In genomic region chr14:36980413-36980812, GRCh38 we compare ENCODE assay signal across 1 cellular context.
TF ChIP-seq lines count a peak whose summit lies in the region.
"Not testable (repeated sequence)": the region's sequence is repeated elsewhere in the genome, so short reads cannot be mapped to it uniquely, and the experiment has no call there.

No MANE protein-coding gene starts in this region.

TF ChIP-seq in HepG2, 621 proteins besides CTCF, POLR2A, EP300 and RAD21 (continued from another document and continues in another):
- TF ChIP-seq HNF1B (CRISPR knock-in tag; IDR thresholded peaks at IDR 0.05) (0 out of 2 replicates have a peak, but pooled peaks have one; percentile 43), RARA (CRISPR knock-in tag; IDR thresholded peaks at IDR 0.05) (peak; percentile 76), NR2F2 (IDR thresholded peaks at IDR 0.05; ENCODE audit: borderline replicate concordance, low read depth) (peak; percentile 47; the same call in 1 of the 2 replicates), ZNF24 (IDR thresholded peaks at IDR 0.05) (peak; percentile 83), ELF3 (CRISPR knock-in tag; IDR thresholded peaks at IDR 0.05) (peak; percentile 44; the same call in 1 of the 2 replicates), PHF5A (CRISPR knock-in tag; IDR thresholded peaks at IDR 0.05; ENCODE audit: low read depth, unreplicated experiment) (peak; percentile 58), MIER2 (CRISPR knock-in tag; IDR thresholded peaks at IDR 0.05) (peak; percentile 93), GATA4 (IDR thresholded peaks at IDR 0.05; ENCODE audit: borderline replicate concordance, low read depth) (peak; percentile 41; the same call in 1 of the 2 replicates), ZKSCAN5 (CRISPR knock-in tag; IDR thresholded peaks at IDR 0.05) (peak; percentile 92), PPARG (CRISPR knock-in tag; conservative IDR thresholded peaks at IDR 0.05) (peak; percentile 60; the same call in 1 of the 2 replicates), PHF21A (CRISPR knock-in tag; IDR thresholded peaks at IDR 0.05) (peak; percentile 27; the same call in 1 of the 2 replicates), FOXO1 (CRISPR knock-in tag; IDR thresholded peaks at IDR 0.05) (peak; percentile 89), HOMEZ (CRISPR knock-in tag; IDR thresholded peaks at IDR 0.05; ENCODE audit: low read depth) (peak; percentile 68; the same call in 1 of the 2 replicates), NR2F6 (IDR thresholded peaks at IDR 0.05) (peak; percentile 53), NR2F6 (CRISPR knock-in tag; IDR thresholded peaks at IDR 0.05) (peak; percentile 86), SAP130 (CRISPR knock-in tag; IDR thresholded peaks at IDR 0.05; ENCODE audit: low read depth) (peak; percentile 34), SOX13 (IDR thresholded peaks at IDR 0.05) (0 out of 2 replicates have a peak, but pooled peaks have one; percentile 19), SOX13 (CRISPR knock-in tag; conservative IDR thresholded peaks at IDR 0.05 in 1 of 2, IDR thresholded peaks at IDR 0.05 in 1 of 2) (peak in 1 of 2 experiments; percentile 77; a peak in 2 of 4 replicates), SKIL (CRISPR knock-in tag; IDR thresholded peaks at IDR 0.05; ENCODE audit: borderline replicate concordance) (peak; percentile 37; the same call in 1 of the 2 replicates), HNF1A (IDR thresholded peaks at IDR 0.05; ENCODE audit: low read depth) (peak; percentile 47; the same call in 1 of the 2 replicates), HNF1A (CRISPR knock-in tag; IDR thresholded peaks at IDR 0.05; ENCODE audit: borderline replicate concordance) (peak; percentile 71; the same call in 1 of the 2 replicates), DPF2 (CRISPR knock-in tag; IDR thresholded peaks at IDR 0.05; ENCODE audit: borderline replicate concordance, low read depth) (peak; percentile 63; the same call in 1 of the 2 replicates), TBX3 (IDR thresholded peaks at IDR 0.05; ENCODE audit: borderline replicate concordance) (peak; percentile 79; the same call in 1 of the 2 replicates), MIXL1 (CRISPR knock-in tag; IDR thresholded peaks at IDR 0.05) (peak; percentile 77), RNF2 (conservative IDR thresholded peaks at IDR 0.05; ENCODE audit: low read depth) (peak; percentile 68), REST (IDR thresholded peaks at IDR 0.05; ENCODE audit: borderline replicate concordance in 1 of 2, low read depth in 1 of 2, low read length in 2 of 2) (peak in 1 of 2 experiments; percentile 84; a peak in 2 of 4 replicates), TCF7 (IDR thresholded peaks at IDR 0.05; ENCODE audit: low read depth) (peak; percentile 51; the same call in 1 of the 2 replicates), RXRB (CRISPR knock-in tag; IDR thresholded peaks at IDR 0.05; ENCODE audit: borderline replicate concordance) (peak; percentile 100), HDAC2 (CRISPR knock-in tag; IDR thresholded peaks at IDR 0.05) (peak; percentile 71; the same call in 1 of the 2 replicates), ARID5B (CRISPR knock-in tag; IDR thresholded peaks at IDR 0.05) (peak; percentile 76), NR2F1 (CRISPR knock-in tag; IDR thresholded peaks at IDR 0.05) (peak; percentile 58 to 66; a peak in 3 of 4 replicates), FOXP1 (CRISPR knock-in tag; IDR thresholded peaks at IDR 0.05) (peak; percentile 63), RERE (CRISPR knock-in tag; IDR thresholded peaks at IDR 0.05; ENCODE audit: low read depth) (peak; percentile 41; the same call in 1 of the 2 replicates), GATAD2A (CRISPR knock-in tag; IDR thresholded peaks at IDR 0.05) (peak; percentile 68; the same call in 1 of the 2 replicates)
- TF ChIP-seq FOXP1 (IDR thresholded peaks at IDR 0.05), result not testable (repeated sequence)
